22 cellular contexts compared by ENCODE assay signal in the genomic region with DNA sequence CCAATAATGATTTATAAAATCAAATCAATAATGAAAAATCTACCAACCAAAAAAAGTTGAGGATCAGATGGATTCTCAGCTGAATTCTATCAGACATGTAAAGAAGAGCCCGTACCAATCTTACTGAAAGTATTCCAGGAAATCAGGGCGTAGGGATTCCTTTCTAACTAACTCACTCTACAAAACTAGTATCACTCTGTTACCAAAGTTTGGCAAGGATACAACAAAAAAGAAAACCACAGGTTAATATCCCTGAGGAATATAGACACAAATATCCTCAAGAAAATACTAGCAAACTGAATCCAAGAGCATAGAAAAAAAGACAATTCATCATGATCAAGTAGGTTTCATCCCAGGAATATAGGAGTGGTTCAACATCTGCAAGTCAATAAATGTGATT. TPM values are rescaled to one million over a fixed set of nuclear protein-coding genes. Genes with fewer than 3 reads are reported as not detected.
A peak's percentile ranks its signal among the peaks of the same experiment; 100 is the strongest.
DNase-seq lines count a peak whose midpoint lies in the region; ATAC-seq, FAIRE-seq and TF ChIP-seq lines count a peak whose summit lies in the region.
"Had no signal": no experiment of that assay in that cellular context is flagged by ENCODE, and none has a peak within 500 bp of the region (broad histone marks: within the 10 kb centered on the region; RNA-seq: fewer than 3 reads in every experiment).

No MANE protein-coding gene starts in this region.

- DNase-seq in EL: peak; percentile 12
- peak; percentile 56 for DNase-seq in LHCN-M2 (ENCODE audit: low read depth)
- peak; percentile 46 for DNase-seq in astrocyte (ENCODE audit: low read depth)
- peak; percentile 20 for DNase-seq in iris pigment epithelial cell (ENCODE audit: low read depth)
- DNase-seq in activated CD4-positive, alpha-beta T cell treated with anti-CD3 and anti-CD28 coated beads for 1 hour: no peak
- DNase-seq in activated CD8-positive, alpha-beta T cell treated with anti-CD3 and anti-CD28 coated beads for 36 hours: no peak
- no peak for DNase-seq in germinal center (ENCODE audit: low spot score)
- DNase-seq in activated T-cell treated with anti-CD3 and anti-CD28 coated beads, Interleukin-2, amount 50 U/mL, for 1 hour: no peak
- DNase-seq: BE2C; C1 segment of cervical spinal cord; CD4-positive, CD25-positive, alpha-beta regulatory T cell; CD8-positive, alpha-beta memory T cell; COR-L47; DMS 273 treated with DMSO at 0.1 percent for 48 hours; DMS53; GDM1 had no signal

- no peak overlapping the region for H3K4me2 ChIP-seq in astrocyte (ENCODE audit: low read length)

- no peaks in the 10 kb centered on the region for H3K27me3 ChIP-seq in astrocyte (ENCODE audit: insufficient read depth, low read length)
- H3K27me3 ChIP-seq: BE2C had no signal

- H3K9me3 Mint-ChIP-seq in astrocyte (ENCODE audit: unreplicated experiment): peaks cover 11% of the 10 kb centered on the region
- H3K9me3 Mint-ChIP-seq in activated CD8-positive, alpha-beta T cell treated with anti-CD3 and anti-CD28 coated beads for 36 hours: peaks cover 10% of the 10 kb centered on the region

- no peak overlapping the region for H3K4me3 ChIP-seq in astrocyte (ENCODE audit: insufficient read depth, low read depth, low read length)
- H3K4me3 ChIP-seq: HAP-1 had no signal

- H3K79me2 ChIP-seq in astrocyte (ENCODE audit: insufficient read depth, low read length): no peaks in the 10 kb centered on the region

- no peaks in the 10 kb centered on the region for H3K36me3 Mint-ChIP-seq in astrocyte (ENCODE audit: low read depth, unreplicated experiment)
- no peaks in the 10 kb centered on the region for H3K36me3 Mint-ChIP-seq in activated CD8-positive, alpha-beta T cell treated with anti-CD3 and anti-CD28 coated beads for 36 hours (ENCODE audit: low read depth)
- H3K36me3 Mint-ChIP-seq: CD4-positive, CD25-positive, alpha-beta regulatory T cell; CD8-positive, alpha-beta memory T cell had no signal

- no peaks in the 10 kb centered on the region for H4K20me1 ChIP-seq in astrocyte (ENCODE audit: insufficient read depth, low read length)

- no peaks in the 10 kb centered on the region for H3K4me1 Mint-ChIP-seq in astrocyte (ENCODE audit: low read depth, unreplicated experiment)
- no peaks in the 10 kb centered on the region for H3K4me1 Mint-ChIP-seq in activated CD8-positive, alpha-beta T cell treated with anti-CD3 and anti-CD28 coated beads for 36 hours (ENCODE audit: low read depth)
- H3K4me1 Mint-ChIP-seq: CD4-positive, CD25-positive, alpha-beta regulatory T cell; CD8-positive, alpha-beta memory T cell had no signal

- H3K27ac ChIP-seq in astrocyte (ENCODE audit: low read depth, low read length): no peak overlapping the region

- CTCF ChIA-PET in activated CD8-positive, alpha-beta T cell treated with anti-CD3 and anti-CD28 coated beads for 36 hours (lab: Charles Lee): no interaction called here

- intact Hi-C loops in activated CD8-positive, alpha-beta T cell treated with anti-CD3 and anti-CD28 coated beads for 36 hours (cut with micrococcal nuclease): no loop called here

- no peak overlapping the region for H3K27ac Mint-ChIP-seq in astrocyte (ENCODE audit: unreplicated experiment)
- H3K27ac Mint-ChIP-seq in activated CD8-positive, alpha-beta T cell treated with anti-CD3 and anti-CD28 coated beads for 36 hours: no peak overlapping the region
- H3K27ac Mint-ChIP-seq: CD4-positive, CD25-positive, alpha-beta regulatory T cell; CD8-positive, alpha-beta memory T cell had no signal

- H3K27me3 Mint-ChIP-seq in astrocyte (ENCODE audit: low read depth, unreplicated experiment): no peaks in the 10 kb centered on the region
- H3K27me3 Mint-ChIP-seq in activated CD8-positive, alpha-beta T cell treated with anti-CD3 and anti-CD28 coated beads for 36 hours: no peaks in the 10 kb centered on the region
- H3K27me3 Mint-ChIP-seq: CD4-positive, CD25-positive, alpha-beta regulatory T cell; CD8-positive, alpha-beta memory T cell had no signal

- no peaks in the 10 kb centered on the region for H3K4me1 ChIP-seq in astrocyte (ENCODE audit: insufficient read depth, low read length)
- H3K4me1 ChIP-seq: BE2C, HAP-1 had no signal

- no peak for ATAC-seq in activated CD8-positive, alpha-beta T cell treated with anti-CD3 and anti-CD28 coated beads for 36 hours

- no peak overlapping the region for H2AFZ ChIP-seq in astrocyte (ENCODE audit: low read depth, low read length)

- no peaks in the 10 kb centered on the region for H3K36me3 ChIP-seq in astrocyte (ENCODE audit: insufficient read depth, low read length)
- H3K36me3 ChIP-seq: BE2C, HAP-1 had no signal

- no peak overlapping the region for H3K4me3 Mint-ChIP-seq in astrocyte (ENCODE audit: unreplicated experiment)
- H3K4me3 Mint-ChIP-seq in activated CD8-positive, alpha-beta T cell treated with anti-CD3 and anti-CD28 coated beads for 36 hours: no peak overlapping the region
- H3K4me3 Mint-ChIP-seq: CD4-positive, CD25-positive, alpha-beta regulatory T cell; CD8-positive, alpha-beta memory T cell had no signal

- POLR2A ChIA-PET in activated CD8-positive, alpha-beta T cell treated with anti-CD3 and anti-CD28 coated beads for 36 hours (lab: Charles Lee): no interaction called here

- peaks cover 3% of the 10 kb centered on the region for H3K9me3 ChIP-seq in astrocyte (ENCODE audit: insufficient read depth, low read depth, low read length)
- H3K9me3 ChIP-seq: BE2C, HAP-1 had no signal

- no peak for TF ChIP-seq CTCF in astrocyte (IDR thresholded peaks at IDR 0.05; ENCODE audit: insufficient read depth, low read depth, low read length)
- no peak for TF ChIP-seq CTCF in activated CD8-positive, alpha-beta T cell treated with anti-CD3 and anti-CD28 coated beads for 36 hours (IDR thresholded peaks at IDR 0.05)

- H3K9ac ChIP-seq in astrocyte (ENCODE audit: low read length): no peak overlapping the region

- FAIRE-seq in astrocyte (lab: Jason Lieb, UNC): no peak
- FAIRE-seq: GM12892, GM18507 had no signal

RNA-seq across cellular contexts. Expression of gene ADGRL4, which starts 52.8 kb away (rescaled TPM):
- 2.0 and 2.1 TPM in 2 replicates for total RNA-seq in LHCN-M2 (2014; rRNA removed)
- 1.0 TPM for polyA plus RNA-seq in LHCN-M2 (2012)
- total RNA-seq in astrocyte: 18.7 and 19.6 TPM in 2 replicates
- total RNA-seq in activated CD8-positive, alpha-beta T cell treated with anti-CD3 and anti-CD28 coated beads for 36 hours: not detected
- total RNA-seq: A172; CD4-positive, CD25-positive, alpha-beta regulatory T cell; CD8-positive, alpha-beta memory T cell; H4; HT-29 had no signal
- polyA plus RNA-seq: CD4-positive, CD25-positive, alpha-beta regulatory T cell; CD8-positive, alpha-beta memory T cell had no signal

Comparison
In these comparisons a context has a peak if more than half of its experiments do, and no peak if none do; other contexts are left out.
1. DNase-seq: peak in EL (single experiment), LHCN-M2 (single experiment), astrocyte (single experiment) and iris pigment epithelial cell (single experiment); none in activated CD4-positive, alpha-beta T cell treated with anti-CD3 and anti-CD28 coated beads for 1 hour (single experiment), activated CD8-positive, alpha-beta T cell treated with anti-CD3 and anti-CD28 coated beads for 36 hours (single experiment), germinal center (single experiment) and activated T-cell treated with anti-CD3 and anti-CD28 coated beads, Interleukin-2, amount 50 U/mL, for 1 hour (single experiment).